14 cellular contexts compared by ENCODE assay signal in the genomic region with DNA sequence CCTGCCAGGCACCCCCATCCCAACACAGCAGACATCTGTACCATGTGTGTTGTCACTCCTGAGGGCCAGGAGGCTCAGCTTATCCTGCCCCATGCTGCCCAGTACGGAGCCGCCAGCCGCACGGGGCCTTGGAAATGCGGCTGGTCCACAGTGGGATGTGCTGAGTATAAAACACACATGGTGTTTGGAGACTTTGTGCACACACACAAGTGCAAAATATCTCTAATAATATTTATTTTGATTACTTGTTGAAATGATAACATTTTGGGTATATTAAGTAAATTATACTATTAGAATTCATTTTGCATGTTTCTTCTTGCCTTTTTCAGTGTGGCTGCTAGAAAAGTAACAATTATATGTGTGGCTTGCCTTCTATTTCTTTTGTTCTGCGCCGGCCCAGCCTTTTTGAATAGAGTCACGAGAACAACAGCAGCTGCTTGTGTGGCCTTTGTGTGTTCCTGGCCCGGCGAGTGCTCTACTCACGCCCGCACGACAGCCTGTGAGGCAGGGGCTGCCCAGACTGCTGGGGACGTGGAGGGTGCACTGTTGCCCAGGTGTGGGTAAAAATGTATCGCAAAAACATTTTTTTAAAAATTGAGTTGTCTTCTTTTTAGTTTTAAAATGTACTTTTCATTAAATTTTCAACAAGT. TPM values are rescaled to one million over a fixed set of nuclear protein-coding genes. Genes with fewer than 3 reads are reported as not detected.
DNase-seq lines count a peak whose midpoint lies in the region; ATAC-seq and TF ChIP-seq lines count a peak whose summit lies in the region.
"Had no signal": no experiment of that assay in that cellular context is flagged by ENCODE, and none has a peak within 500 bp of the region (broad histone marks: within the 10 kb centered on the region; RNA-seq: fewer than 3 reads in every experiment).

No MANE protein-coding gene starts in this region.

- H3K27me3 ChIP-seq in esophagus muscularis mucosa (no peaks in the 10 kb centered on the region), vagina (no peaks in the 10 kb centered on the region), Karpas-422 (ENCODE audit: low read length) (no peaks in the 10 kb centered on the region)

- no peak for TF ChIP-seq POLR2A in esophagus muscularis mucosa (IDR thresholded peaks at IDR 0.05; ENCODE audit: low read depth)
- TF ChIP-seq POLR2A in vagina (IDR thresholded peaks at IDR 0.05), result no peak

- no peak overlapping the region for H3K4me2 ChIP-seq in Karpas-422 (ENCODE audit: low read depth, low read length, poor library complexity, severe bottlenecking)

- H2AFZ ChIP-seq in Karpas-422 (ENCODE audit: low read length), result no peak overlapping the region

- peaks cover 4 to 48% (median 31%) of the 10 kb centered on the region in 4 donors for H3K36me3 ChIP-seq in esophagus muscularis mucosa
- peaks cover 0 to 4% of the 10 kb centered on the region in 2 donors for H3K36me3 ChIP-seq in vagina
- no peaks in the 10 kb centered on the region for H3K36me3 ChIP-seq in Karpas-422 (ENCODE audit: insufficient read depth, low read length)

- peaks cover 28% of the 10 kb centered on the region for H3K36me3 Mint-ChIP-seq in activated T-cell treated with anti-CD3 and anti-CD28 coated beads, Interleukin-2, amount 50 U/mL, for 24 hours (ENCODE audit: low read depth)
- peaks cover 9% of the 10 kb centered on the region for H3K36me3 Mint-ChIP-seq in activated T-cell treated with anti-CD3 and anti-CD28 coated beads, Interleukin-2, amount 50 U/mL, for 4 hours (ENCODE audit: insufficient read depth)
- peaks cover 6% of the 10 kb centered on the region for H3K36me3 Mint-ChIP-seq in neural crest cell (ENCODE audit: low read depth)
- H3K36me3 Mint-ChIP-seq in T-helper 17 cell (ENCODE audit: low read depth), result peaks cover 2% of the 10 kb centered on the region

- H3K4me1 Mint-ChIP-seq in activated T-cell treated with anti-CD3 and anti-CD28 coated beads, Interleukin-2, amount 50 U/mL, for 24 hours (ENCODE audit: low read depth), result no peaks in the 10 kb centered on the region
- peaks cover 3% of the 10 kb centered on the region for H3K4me1 Mint-ChIP-seq in activated T-cell treated with anti-CD3 and anti-CD28 coated beads, Interleukin-2, amount 50 U/mL, for 4 hours (ENCODE audit: low read depth)
- H3K4me1 Mint-ChIP-seq in neural crest cell (peaks cover 19% of the 10 kb centered on the region), T-helper 17 cell (no peaks in the 10 kb centered on the region)

- no peaks in the 10 kb centered on the region for H3K79me2 ChIP-seq in Karpas-422 (ENCODE audit: low read length)

- H3K4me3 ChIP-seq in esophagus muscularis mucosa (no peak overlapping the region), vagina (no peak overlapping the region), Karpas-422 (ENCODE audit: low read length) (no peak overlapping the region)

- 81% methylated on average over 15 of the region's 15 CpGs for WGBS in esophagus muscularis mucosa

- peak; percentile 14 for DNase-seq in activated T-cell treated with anti-CD3 and anti-CD28 coated beads, Interleukin-2, amount 50 U/mL, for 24 hours
- no peak for DNase-seq in activated T-cell treated with anti-CD3 and anti-CD28 coated beads, Interleukin-2, amount 50 U/mL, for 4 hours
- DNase-seq in esophagus muscularis mucosa (ENCODE audit: extremely low spot score) (no peak), neural crest cell (ENCODE audit: low read depth, low spot score) (no peak), vagina (ENCODE audit: extremely low spot score in 2 of 2) (no peak), Karpas-422 (no peak), T-helper 17 cell (no peak)
- no peak for DNase-seq in activated naive CD4-positive, alpha-beta T cell treated with Interleukin-2 at 50 U/mL for 16 hours
- DNase-seq: 8988T; activated CD8-positive, alpha-beta memory T cell treated with anti-CD3 and anti-CD28 coated beads, Interleukin-2, amount 50 U/mL, for 48 hours; foreskin melanocyte; NCI-H446 treated with DMSO at 0.1 percent for 48 hours had no signal

- no peaks in the 10 kb centered on the region for H4K20me1 ChIP-seq in Karpas-422 (ENCODE audit: insufficient read depth, low read depth, low read length)

- H3K9me2 ChIP-seq in Karpas-422 (replicated peaks; ENCODE audit: insufficient read depth, low read length), result no peaks in the 10 kb centered on the region

- no peak overlapping the region for H3K27ac Mint-ChIP-seq in activated T-cell treated with anti-CD3 and anti-CD28 coated beads, Interleukin-2, amount 50 U/mL, for 24 hours
- H3K27ac Mint-ChIP-seq in neural crest cell (ENCODE audit: unreplicated experiment) (peak overlapping the region; percentile 27), T-helper 17 cell (no peak overlapping the region)
- H3K27ac Mint-ChIP-seq: T-cell had no signal

- no peak overlapping the region for H3K9ac ChIP-seq in Karpas-422 (ENCODE audit: low read length)

- no peak for TF ChIP-seq EP300 in esophagus muscularis mucosa (IDR thresholded peaks at IDR 0.05)

- H3K27me3 Mint-ChIP-seq in activated T-cell treated with anti-CD3 and anti-CD28 coated beads, Interleukin-2, amount 50 U/mL, for 24 hours, result no peaks in the 10 kb centered on the region
- H3K27me3 Mint-ChIP-seq in activated T-cell treated with anti-CD3 and anti-CD28 coated beads, Interleukin-2, amount 50 U/mL, for 4 hours (ENCODE audit: low read depth), result no peaks in the 10 kb centered on the region
- H3K27me3 Mint-ChIP-seq in neural crest cell (ENCODE audit: low read depth) (peaks cover 28% of the 10 kb centered on the region), T-helper 17 cell (no peaks in the 10 kb centered on the region)
- H3K27me3 Mint-ChIP-seq: central memory CD8-positive, alpha-beta T cell; T-cell had no signal

- ATAC-seq in activated T-cell treated with anti-CD3 and anti-CD28 coated beads, Interleukin-2, amount 50 U/mL, for 4 hours, result no peak
- no peak for ATAC-seq in T-helper 17 cell
- ATAC-seq: T-cell had no signal

- peaks cover 6% of the 10 kb centered on the region for H3K9me3 Mint-ChIP-seq in activated T-cell treated with anti-CD3 and anti-CD28 coated beads, Interleukin-2, amount 50 U/mL, for 24 hours
- peaks cover 6% of the 10 kb centered on the region for H3K9me3 Mint-ChIP-seq in activated T-cell treated with anti-CD3 and anti-CD28 coated beads, Interleukin-2, amount 50 U/mL, for 4 hours
- peaks cover 6% of the 10 kb centered on the region for H3K9me3 Mint-ChIP-seq in neural crest cell

- peaks cover 41 to 64% (median 58%) of the 10 kb centered on the region in 4 donors for H3K4me1 ChIP-seq in esophagus muscularis mucosa
- peaks cover 25% of the 10 kb centered on the region for H3K4me1 ChIP-seq in vagina
- H3K4me1 ChIP-seq in Karpas-422 (ENCODE audit: low read length), result no peaks in the 10 kb centered on the region; the same call in 1 of the 2 replicates

- H3K27ac ChIP-seq in esophagus muscularis mucosa (replicated peaks in 1 of 4), result peak overlapping the region; percentile 89 to 95 (median 93)
- peak overlapping the region; percentile 82 for H3K27ac ChIP-seq in vagina
- H3K27ac ChIP-seq in Karpas-422 (ENCODE audit: low read length), result no peak overlapping the region

- peaks cover 0 to 7% (median 0%) of the 10 kb centered on the region in 4 donors for H3K9me3 ChIP-seq in esophagus muscularis mucosa
- no peaks in the 10 kb centered on the region for H3K9me3 ChIP-seq in vagina
- H3K9me3 ChIP-seq in Karpas-422 (ENCODE audit: low read length), result no peaks in the 10 kb centered on the region
- no peaks in the 10 kb centered on the region for H3K9me3 ChIP-seq in T-helper 17 cell (ENCODE audit: control insufficient read depth, low read length, poor library complexity, severe bottlenecking)

- TF ChIP-seq CTCF in esophagus muscularis mucosa (IDR thresholded peaks at IDR 0.05), result no peak
- TF ChIP-seq CTCF in neural crest cell (conservative IDR thresholded peaks at IDR 0.05), result no peak
- TF ChIP-seq CTCF in vagina (IDR thresholded peaks at IDR 0.05), result no peak

- no peak overlapping the region for H3K4me3 Mint-ChIP-seq in activated T-cell treated with anti-CD3 and anti-CD28 coated beads, Interleukin-2, amount 50 U/mL, for 24 hours
- H3K4me3 Mint-ChIP-seq in activated T-cell treated with anti-CD3 and anti-CD28 coated beads, Interleukin-2, amount 50 U/mL, for 4 hours, result no peak overlapping the region
- H3K4me3 Mint-ChIP-seq in neural crest cell, result peak overlapping the region; percentile 23
- H3K4me3 Mint-ChIP-seq in T-helper 17 cell, result no peak overlapping the region
- H3K4me3 Mint-ChIP-seq: central memory CD8-positive, alpha-beta T cell; T-cell had no signal

- intact Hi-C loops in esophagus muscularis mucosa (cut with DNase I), result no loop called here
- intact Hi-C loops in vagina (cut with DNase I), result no loop called here

RNA-seq across cellular contexts. Expression of gene COQ8A, which starts 35.3 kb away (rescaled TPM):
- total RNA-seq in activated T-cell treated with anti-CD3 and anti-CD28 coated beads, Interleukin-2, amount 50 U/mL, for 4 hours, result 10 to 100 TPM; 25.4 to 31.3 (median 31.0) TPM
- total RNA-seq in esophagus muscularis mucosa (100 to 1,000 TPM in 1 of 4 donors, 10 to 100 TPM in 3; 73.1 to 118 (median 80.9) TPM), neural crest cell (8.2 and 9.5 TPM in 2 replicates), vagina (44.9 TPM), T-helper 17 cell (10 to 100 TPM; 30.7 to 37.3 TPM)
- 12.7 and 22.6 TPM in 2 replicates for total RNA-seq in Karpas-422 (2014; rRNA removed; shearing (Covaris generic); ENCODE audit: low replicate concordance)
